In the genomic region with DNA sequence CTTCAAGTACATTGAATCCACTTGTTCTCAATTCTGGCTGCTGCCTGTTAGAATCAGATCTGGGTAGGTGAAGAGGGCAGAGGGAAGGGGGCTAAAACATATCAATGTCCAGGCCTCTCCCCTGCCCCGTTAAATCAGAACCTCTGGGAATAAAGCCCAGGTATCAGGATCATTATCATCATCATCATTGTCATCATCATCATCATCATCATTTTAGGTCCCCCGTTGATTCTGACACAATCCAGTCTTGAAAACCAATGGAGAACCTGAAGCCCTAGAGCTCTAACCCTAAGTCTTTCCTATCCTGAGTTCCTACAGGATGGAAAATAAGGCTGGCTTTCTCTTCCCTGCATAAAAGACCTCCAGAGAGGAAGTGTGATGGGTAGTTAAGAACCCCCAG, we compare ENCODE assay signal across 33 cellular contexts.
DNase-seq lines count a peak whose midpoint lies in the region; ATAC-seq, FAIRE-seq and TF ChIP-seq lines count a peak whose summit lies in the region.
"Had no signal": no experiment of that assay in that cellular context is flagged by ENCODE, and none has a peak within 500 bp of the region (broad histone marks: within the 10 kb centered on the region; RNA-seq: fewer than 3 reads in every experiment).

No MANE protein-coding gene starts in this region.

- no peak for TF ChIP-seq CTCF in HepG2 (CRISPR knock-in tag; IDR thresholded peaks at IDR 0.05)
- TF ChIP-seq CTCF in right lobe of liver (IDR thresholded peaks at IDR 0.05) = no peak
- TF ChIP-seq CTCF in HEK293 (tag by site-specific recombination; IDR thresholded peaks at IDR 0.05) = no peak
- no peak for TF ChIP-seq CTCF in bronchial epithelial cell (IDR thresholded peaks at IDR 0.05; ENCODE audit: insufficient read depth, low read length, severe bottlenecking)
- no peak for TF ChIP-seq CTCF in body of pancreas (IDR thresholded peaks at IDR 0.05)

- H3K4me1 ChIP-seq in HepG2 (ENCODE audit: insufficient read depth, low read length) (no peaks in the 10 kb centered on the region), right lobe of liver (no peaks in the 10 kb centered on the region), HEK293 (ENCODE audit: control insufficient read depth, insufficient read depth, low read length) (no peaks in the 10 kb centered on the region), body of pancreas (no peaks in the 10 kb centered on the region)
- H3K4me1 ChIP-seq: A549; BE2C; BLaER1; BLaER1 treated with 17β-estradiol and CSF1 and Interleukin-3, amounts not matched to agents 10 nM and 100 nM; Caco-2 had no signal

- TF ChIP-seq RAD21 in HepG2 (CRISPR knock-in tag; IDR thresholded peaks at IDR 0.05) = no peak

- ATAC-seq in HepG2 = no peak
- no peak for ATAC-seq in right lobe of liver
- ATAC-seq in body of pancreas = no peak
- ATAC-seq: A549; CD8-positive, alpha-beta T cell had no signal

- TF ChIP-seq POLR2A in HepG2 (IDR thresholded peaks at IDR 0.05; ENCODE audit: insufficient read depth in 1 of 2, low read depth in 2 of 2, low read length in 2 of 2) (no peak), right lobe of liver (IDR thresholded peaks at IDR 0.05) (no peak), body of pancreas (IDR thresholded peaks at IDR 0.05) (no peak)

- H2AFZ ChIP-seq in HepG2 (ENCODE audit: low read length) = no peak overlapping the region

- FAIRE-seq in HepG2 (lab: Jason Lieb, UNC) (no peak), bronchial epithelial cell (lab: Jason Lieb, UNC) (peak; percentile 62)
- FAIRE-seq: A204.1, A549, D721Med had no signal

- DNase-seq in HepG2 (ENCODE audit: low spot score) = no peak
- DNase-seq in right lobe of liver = no peak
- no peak for DNase-seq in bronchial epithelial cell (ENCODE audit: low read depth)
- no peak for DNase-seq in DMS 273 (lab: John Stamatoyannopoulos, UW; ENCODE audit: unreplicated experiment)
- no peak for DNase-seq in body of pancreas
- DNase-seq: 8988T; ACHN; AML-193; BE2C; C1 segment of cervical spinal cord; Caco-2; Calu3; CD4-positive, alpha-beta memory T cell; CD4-positive, alpha-beta T cell; CD4-positive, CD25-positive, alpha-beta regulatory T cell; CD8-positive, alpha-beta memory T cell; CD8-positive, alpha-beta T cell; COR-L47; DMS 273 treated with DMSO at 0.1 percent for 48 hours; DMS153; DMS53; DMS79; DMS79 treated with DMSO at 0.1 percent for 48 hours; DND-41; EL had no signal

- H3K79me2 ChIP-seq in HepG2 (ENCODE audit: insufficient read depth, low read length) = no peaks in the 10 kb centered on the region

- H3K27me3 ChIP-seq in HepG2 (ENCODE audit: control insufficient read depth in 1 of 2, insufficient read depth in 2 of 2, low read length in 2 of 2) (peaks cover 6 to 47% of the 10 kb centered on the region in 2 experiments; a peak in 3 of 5 replicates), right lobe of liver (no peaks in the 10 kb centered on the region), bronchial epithelial cell (ENCODE audit: control insufficient read depth, insufficient read depth, low read length) (no peaks in the 10 kb centered on the region), body of pancreas (no peaks in the 10 kb centered on the region)
- H3K27me3 ChIP-seq: BE2C; BLaER1; BLaER1 treated with 17β-estradiol and CSF1 and Interleukin-3, amounts not matched to agents 10 nM and 100 nM had no signal

- BruUV-seq in HepG2 (replicated peaks; lab: Mats Ljungman, UMichigan) = no TSS peak

- CTCF ChIA-PET in HepG2 (lab: Yijun Ruan, JAX; ENCODE audit: low intra/inter-chr PET ratio, low total read pairs) = no interaction called here
- CTCF ChIA-PET in HEK293 (lab: Yijun Ruan, JAX) = interaction anchor here (1.1 kb wide), 1 partner anchor 169 kb away, joined by 3 read pairs; no protein-coding TSS in a partner anchor

- H3K4me2 ChIP-seq in HepG2 (ENCODE audit: low read depth, low read length) = no peak overlapping the region
- H3K4me2 ChIP-seq: A549; BLaER1; BLaER1 treated with 17β-estradiol and CSF1 and Interleukin-3, amounts not matched to agents 10 nM and 100 nM had no signal

- intact Hi-C loops in HepG2 (cut with micrococcal nuclease; ENCODE audit: unreplicated experiment) = no loop called here
- intact Hi-C loops in right lobe of liver (cut with DNase I) = no loop called here
- intact Hi-C loops in body of pancreas (cut with DNase I) = no loop called here

- H3K27ac ChIP-seq in HepG2 (ENCODE audit: extremely low read length, insufficient read depth, low read length) = no peak overlapping the region
- no peak overlapping the region for H3K27ac ChIP-seq in right lobe of liver
- H3K27ac ChIP-seq in HEK293 (ENCODE audit: extremely low read depth, low read depth, low read length) = no peak overlapping the region
- H3K27ac ChIP-seq in body of pancreas = no peak overlapping the region
- H3K27ac ChIP-seq: 22Rv1; A549; BLaER1; BLaER1 treated with 17β-estradiol and CSF1 and Interleukin-3, amounts not matched to agents 10 nM and 100 nM; C4-2B had no signal

- 0% methylated on average over 2 of the region's 2 CpGs for WGBS in HepG2 (ENCODE audit: low lambda C conversion rate)
- WGBS in right lobe of liver (ENCODE audit: insufficient coverage, low coverage, low lambda C conversion rate, missing lambda C conversion rate) = 54% methylated on average over 2 of the region's 2 CpGs
- 66 to 72% methylated on average over 2 of the region's 2 CpGs for whole genome bisulfite sequencing in body of pancreas, 2 donors

- POLR2A ChIA-PET in HepG2 (lab: Yijun Ruan, JAX) = no interaction called here
- POLR2A ChIA-PET in HEK293 (lab: Yijun Ruan, JAX) = no interaction called here

- no peak for TF ChIP-seq EP300 in HepG2 (IDR thresholded peaks at IDR 0.05; ENCODE audit: low read depth in 2 of 2, low read length in 2 of 2)
- no peak for TF ChIP-seq EP300 in HepG2 (CRISPR knock-in tag; IDR thresholded peaks at IDR 0.05; ENCODE audit: borderline replicate concordance)

- H3K9ac ChIP-seq in HepG2 (ENCODE audit: insufficient read depth, low read depth, low read length) = no peak overlapping the region
- H3K9ac ChIP-seq: BLaER1; BLaER1 treated with 17β-estradiol and CSF1 and Interleukin-3, amounts not matched to agents 10 nM and 100 nM had no signal

- no peaks in the 10 kb centered on the region for H4K20me1 ChIP-seq in HepG2 (ENCODE audit: insufficient read depth, low read length)
- H4K20me1 ChIP-seq: BLaER1; BLaER1 treated with 17β-estradiol and CSF1 and Interleukin-3, amounts not matched to agents 10 nM and 100 nM had no signal

- H3K4me3 ChIP-seq in HepG2 (replicated peaks in 1 of 3; ENCODE audit: insufficient read depth in 1 of 3, low read depth in 2 of 3, low read length in 3 of 3) = no peak overlapping the region
- no peak overlapping the region for H3K4me3 ChIP-seq in right lobe of liver
- H3K4me3 ChIP-seq in HEK293 (ENCODE audit: low read depth, low read length) = no peak overlapping the region
- no peak overlapping the region for H3K4me3 ChIP-seq in bronchial epithelial cell (ENCODE audit: low read depth, low read length)
- H3K4me3 ChIP-seq in body of pancreas = no peak overlapping the region
- H3K4me3 ChIP-seq: A549; BLaER1; BLaER1 treated with 17β-estradiol and CSF1 and Interleukin-3, amounts not matched to agents 10 nM and 100 nM had no signal

- no peaks in the 10 kb centered on the region for H3K9me3 ChIP-seq in HepG2 (ENCODE audit: low read length)
- H3K9me3 ChIP-seq in right lobe of liver = no peaks in the 10 kb centered on the region
- no peaks in the 10 kb centered on the region for H3K9me3 ChIP-seq in HEK293 (ENCODE audit: control insufficient read depth, insufficient read depth, low read depth, low read length)
- H3K9me3 ChIP-seq in body of pancreas = no peaks in the 10 kb centered on the region
- H3K9me3 ChIP-seq: A549; BE2C; BLaER1; BLaER1 treated with 17β-estradiol and CSF1 and Interleukin-3, amounts not matched to agents 10 nM and 100 nM; Caco-2 had no signal

- in situ Hi-C loops in HepG2 (cut with HindIII; ENCODE audit: extremely low pct_ligation_motif_present, low pct_unique_long_range_greater_than_20kb) = no loop called here

- H3K36me3 ChIP-seq in HepG2 (replicated peaks in 1 of 2; ENCODE audit: control insufficient read depth in 1 of 2, insufficient read depth in 2 of 2, low read length in 2 of 2) (no peaks in the 10 kb centered on the region), right lobe of liver (no peaks in the 10 kb centered on the region), HEK293 (ENCODE audit: control insufficient read depth in 2 of 2, insufficient read depth in 1 of 2, low read length in 2 of 2) (no peaks in the 10 kb centered on the region), bronchial epithelial cell (ENCODE audit: control insufficient read depth, insufficient read depth, low read length) (no peaks in the 10 kb centered on the region), body of pancreas (replicated peaks in 1 of 2; ENCODE audit: insufficient read depth in 1 of 2, low read depth in 2 of 2) (no peaks in the 10 kb centered on the region)
- H3K36me3 ChIP-seq: BE2C; BLaER1; BLaER1 treated with 17β-estradiol and CSF1 and Interleukin-3, amounts not matched to agents 10 nM and 100 nM had no signal

TF ChIP-seq in HepG2, 621 proteins besides CTCF, POLR2A, EP300 and RAD21:
- TF ChIP-seq CREB1 (IDR thresholded peaks at IDR 0.05) (peak; percentile 66), CREB1 (CRISPR knock-in tag; IDR thresholded peaks at IDR 0.05) (no peak), ZNF878 (CRISPR knock-in tag; IDR thresholded peaks at IDR 0.05) (no peak)

TF ChIP-seq in HEK293, 187 proteins besides CTCF, POLR2A, EP300 and RAD21:
- TF ChIP-seq, protein P1, sequence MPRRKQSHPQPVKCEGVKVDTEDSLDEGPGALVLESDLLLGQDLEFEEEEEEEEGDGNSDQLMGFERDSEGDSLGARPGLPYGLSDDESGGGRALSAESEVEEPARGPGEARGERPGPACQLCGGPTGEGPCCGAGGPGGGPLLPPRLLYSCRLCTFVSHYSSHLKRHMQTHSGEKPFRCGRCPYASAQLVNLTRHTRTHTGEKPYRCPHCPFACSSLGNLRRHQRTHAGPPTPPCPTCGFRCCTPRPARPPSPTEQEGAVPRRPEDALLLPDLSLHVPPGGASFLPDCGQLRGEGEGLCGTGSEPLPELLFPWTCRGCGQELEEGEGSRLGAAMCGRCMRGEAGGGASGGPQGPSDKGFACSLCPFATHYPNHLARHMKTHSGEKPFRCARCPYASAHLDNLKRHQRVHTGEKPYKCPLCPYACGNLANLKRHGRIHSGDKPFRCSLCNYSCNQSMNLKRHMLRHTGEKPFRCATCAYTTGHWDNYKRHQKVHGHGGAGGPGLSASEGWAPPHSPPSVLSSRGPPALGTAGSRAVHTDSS (tag by site-specific recombination; IDR thresholded peaks at IDR 0.05) = peak; percentile 67
- no peak for TF ChIP-seq ZNF510 (tag by site-specific recombination; IDR thresholded peaks at IDR 0.05; ENCODE audit: insufficient replicate concordance)
- TF ChIP-seq ZFHX2 (tag by site-specific recombination; conservative IDR thresholded peaks at IDR 0.05) = no peak
- TF ChIP-seq ZNF548 (tag by site-specific recombination; IDR thresholded peaks at IDR 0.05) = no peak
